18 cellular contexts compared by ENCODE assay signal in the genomic region with DNA sequence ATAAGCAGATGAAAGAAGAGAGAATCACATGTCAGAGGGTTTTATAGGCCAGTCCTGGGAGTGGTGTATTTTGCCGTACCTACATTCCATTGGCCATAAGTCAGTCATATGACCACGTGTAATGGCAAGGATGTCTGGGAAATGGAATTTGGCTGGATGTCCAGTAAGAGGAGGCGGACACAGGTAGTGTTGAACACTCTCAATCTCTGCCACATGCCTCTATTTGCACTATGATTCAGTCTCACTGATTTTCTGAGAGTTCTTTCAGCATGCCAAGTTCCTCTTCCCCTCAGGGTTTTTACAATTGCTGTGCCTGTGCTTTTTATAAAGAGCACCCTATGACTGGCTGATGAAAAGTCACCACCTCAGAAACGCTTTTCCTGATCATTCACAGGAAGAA.
DNase-seq lines count a peak whose midpoint lies in the region; TF ChIP-seq lines count a peak whose summit lies in the region.
"Had no signal": no experiment of that assay in that cellular context is flagged by ENCODE, and none has a peak within 500 bp of the region (broad histone marks: within the 10 kb centered on the region; RNA-seq: fewer than 3 reads in every experiment).

No MANE protein-coding gene starts in this region.

- no peak overlapping the region for H3K27ac ChIP-seq in coronary artery
- H3K27ac ChIP-seq: GM23248 had no signal

- DNase-seq in COLO829 (ENCODE audit: low spot score) (peak; percentile 6), SK-MEL-5 (ENCODE audit: low read depth, low spot score) (peak; percentile 40), epithelial cell of esophagus (ENCODE audit: low read depth) (peak; percentile 31), mesenteric fat pad (ENCODE audit: low spot score) (no peak), coronary artery (ENCODE audit: low spot score) (no peak), kidney tubule cell (ENCODE audit: low spot score) (no peak)
- DNase-seq: 8988T; C1 segment of cervical spinal cord; Caco-2; CD4-positive, alpha-beta memory T cell; DMS 273 treated with DMSO at 0.1 percent for 48 hours; DMS79; EL; GDM1; GM23248; H7; HCEC 1CT had no signal

- H3K4me3 ChIP-seq in epithelial cell of esophagus (ENCODE audit: low read length) (no peak overlapping the region), coronary artery (no peak overlapping the region)
- H3K4me3 ChIP-seq: GM12878, GM23248 had no signal

- in situ Hi-C loops in SK-MEL-5 (cut with HindIII; ENCODE audit: low pct_unique_long_range_greater_than_20kb, low sequenced_read_pairs) = no loop called here

- TF ChIP-seq CTCF in epithelial cell of esophagus (IDR thresholded peaks at IDR 0.05; ENCODE audit: insufficient read depth, low read depth, low read length, missing control alignments) = no peak
- TF ChIP-seq CTCF in coronary artery (IDR thresholded peaks at IDR 0.05) = no peak

Comparison
In these comparisons a context has a peak if more than half of its experiments do, and no peak if none do; other contexts are left out.
1. DNase-seq: peak in COLO829 (single experiment), SK-MEL-5 (single experiment) and epithelial cell of esophagus (single experiment); none in mesenteric fat pad (single experiment), coronary artery (single experiment) and kidney tubule cell (single experiment).